Comparison of ENCODE assay signal across 1 cellular context in the genomic region with DNA sequence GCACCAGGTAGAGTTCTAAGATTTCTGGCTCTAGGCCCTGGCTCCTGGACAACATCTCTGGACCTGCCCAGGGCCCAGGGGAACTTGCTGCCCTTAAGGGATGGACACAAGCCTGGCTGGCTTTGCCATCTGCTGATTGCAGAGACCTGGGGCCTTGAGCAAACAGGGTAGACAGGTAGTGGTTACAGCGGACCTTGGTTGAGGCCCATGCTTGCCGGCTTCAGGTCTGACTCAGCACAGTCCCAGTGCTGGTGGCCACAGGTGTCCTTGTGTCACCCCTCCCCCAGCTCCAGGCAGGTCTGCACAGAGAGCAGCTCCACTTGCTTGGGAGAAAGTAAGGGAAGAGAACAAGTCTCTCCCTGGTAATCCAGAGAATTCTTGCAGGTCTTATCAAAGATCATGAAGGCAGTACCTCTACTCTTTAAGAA.
TF ChIP-seq lines count a peak whose summit lies in the region.

No MANE protein-coding gene starts in this region.

TF ChIP-seq in HepG2, 621 proteins besides CTCF, POLR2A, EP300 and RAD21 (continued from another document and continues in another):
- TF ChIP-seq BRF2 (CRISPR knock-in tag; IDR thresholded peaks at IDR 0.05) (no peak), DPF2 (CRISPR knock-in tag; IDR thresholded peaks at IDR 0.05; ENCODE audit: borderline replicate concordance, low read depth) (no peak), REXO4 (CRISPR knock-in tag; IDR thresholded peaks at IDR 0.05; ENCODE audit: borderline replicate concordance) (no peak), FOSL2 (CRISPR knock-in tag; IDR thresholded peaks at IDR 0.05) (peak; percentile 80), SRSF1 (optimal IDR thresholded peaks at IDR 0.05; ENCODE audit: low read depth, low read length) (no peak), SAFB2 (CRISPR knock-in tag; IDR thresholded peaks at IDR 0.05; ENCODE audit: borderline replicate concordance, low read depth) (no peak), ZNF770 (CRISPR knock-in tag; IDR thresholded peaks at IDR 0.05) (no peak), ZNF781 (CRISPR knock-in tag; IDR thresholded peaks at IDR 0.05; ENCODE audit: borderline replicate concordance, not compliant biosample characterization) (no peak), PCBP2 (optimal IDR thresholded peaks at IDR 0.05; ENCODE audit: low read depth, low read length, poor library complexity, severe bottlenecking) (no peak), SMARCC2 (IDR thresholded peaks at IDR 0.05) (no peak), ZNF792 (CRISPR knock-in tag; IDR thresholded peaks at IDR 0.05) (no peak), PRMT3 (CRISPR knock-in tag; IDR thresholded peaks at IDR 0.05; ENCODE audit: borderline replicate concordance, low read depth) (no peak), ZNF430 (CRISPR knock-in tag; IDR thresholded peaks at IDR 0.05) (no peak), KLF9 (CRISPR knock-in tag; IDR thresholded peaks at IDR 0.05; ENCODE audit: low read depth) (no peak), ZNF780A (CRISPR knock-in tag; IDR thresholded peaks at IDR 0.05) (no peak), SRSF9 (IDR thresholded peaks at IDR 0.05; ENCODE audit: borderline replicate concordance, insufficient read depth, low read depth, low read length, poor library complexity, severe bottlenecking) (no peak), FOXK2 (IDR thresholded peaks at IDR 0.05) (no peak), MYNN (CRISPR knock-in tag; IDR thresholded peaks at IDR 0.05; ENCODE audit: low read depth) (no peak), TSC22D2 (CRISPR knock-in tag; IDR thresholded peaks at IDR 0.05; ENCODE audit: borderline replicate concordance) (no peak), HDAC6 (IDR thresholded peaks at IDR 0.05; ENCODE audit: low read depth, low read length) (no peak), RXRA (CRISPR knock-in tag; IDR thresholded peaks at IDR 0.05) (0 out of 2 replicates have a peak, but pooled peaks have one; percentile 46), CREBL2 (CRISPR knock-in tag; IDR thresholded peaks at IDR 0.05; ENCODE audit: borderline replicate concordance) (no peak), ZFX (CRISPR knock-in tag; IDR thresholded peaks at IDR 0.05; ENCODE audit: low read depth) (peak; percentile 65), ZNF710 (CRISPR knock-in tag; IDR thresholded peaks at IDR 0.05; ENCODE audit: borderline replicate concordance) (no peak), ZNF382 (CRISPR knock-in tag; IDR thresholded peaks at IDR 0.05; ENCODE audit: borderline replicate concordance) (no peak), JUN (CRISPR knock-in tag; IDR thresholded peaks at IDR 0.05) (no peak), ATF2 (CRISPR knock-in tag; IDR thresholded peaks at IDR 0.05) (no peak), GABPA (IDR thresholded peaks at IDR 0.05; ENCODE audit: low read depth, low read length) (no peak), GABPA (CRISPR knock-in tag; IDR thresholded peaks at IDR 0.05; ENCODE audit: low read depth) (no peak)
- TF ChIP-seq, protein P1, sequence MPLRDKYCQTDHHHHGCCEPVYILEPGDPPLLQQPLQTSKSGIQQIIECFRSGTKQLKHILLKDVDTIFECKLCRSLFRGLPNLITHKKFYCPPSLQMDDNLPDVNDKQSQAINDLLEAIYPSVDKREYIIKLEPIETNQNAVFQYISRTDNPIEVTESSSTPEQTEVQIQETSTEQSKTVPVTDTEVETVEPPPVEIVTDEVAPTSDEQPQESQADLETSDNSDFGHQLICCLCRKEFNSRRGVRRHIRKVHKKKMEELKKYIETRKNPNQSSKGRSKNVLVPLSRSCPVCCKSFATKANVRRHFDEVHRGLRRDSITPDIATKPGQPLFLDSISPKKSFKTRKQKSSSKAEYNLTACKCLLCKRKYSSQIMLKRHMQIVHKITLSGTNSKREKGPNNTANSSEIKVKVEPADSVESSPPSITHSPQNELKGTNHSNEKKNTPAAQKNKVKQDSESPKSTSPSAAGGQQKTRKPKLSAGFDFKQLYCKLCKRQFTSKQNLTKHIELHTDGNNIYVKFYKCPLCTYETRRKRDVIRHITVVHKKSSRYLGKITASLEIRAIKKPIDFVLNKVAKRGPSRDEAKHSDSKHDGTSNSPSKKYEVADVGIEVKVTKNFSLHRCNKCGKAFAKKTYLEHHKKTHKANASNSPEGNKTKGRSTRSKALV (CRISPR knock-in tag; IDR thresholded peaks at IDR 0.05): no peak
- TF ChIP-seq, protein P2, sequence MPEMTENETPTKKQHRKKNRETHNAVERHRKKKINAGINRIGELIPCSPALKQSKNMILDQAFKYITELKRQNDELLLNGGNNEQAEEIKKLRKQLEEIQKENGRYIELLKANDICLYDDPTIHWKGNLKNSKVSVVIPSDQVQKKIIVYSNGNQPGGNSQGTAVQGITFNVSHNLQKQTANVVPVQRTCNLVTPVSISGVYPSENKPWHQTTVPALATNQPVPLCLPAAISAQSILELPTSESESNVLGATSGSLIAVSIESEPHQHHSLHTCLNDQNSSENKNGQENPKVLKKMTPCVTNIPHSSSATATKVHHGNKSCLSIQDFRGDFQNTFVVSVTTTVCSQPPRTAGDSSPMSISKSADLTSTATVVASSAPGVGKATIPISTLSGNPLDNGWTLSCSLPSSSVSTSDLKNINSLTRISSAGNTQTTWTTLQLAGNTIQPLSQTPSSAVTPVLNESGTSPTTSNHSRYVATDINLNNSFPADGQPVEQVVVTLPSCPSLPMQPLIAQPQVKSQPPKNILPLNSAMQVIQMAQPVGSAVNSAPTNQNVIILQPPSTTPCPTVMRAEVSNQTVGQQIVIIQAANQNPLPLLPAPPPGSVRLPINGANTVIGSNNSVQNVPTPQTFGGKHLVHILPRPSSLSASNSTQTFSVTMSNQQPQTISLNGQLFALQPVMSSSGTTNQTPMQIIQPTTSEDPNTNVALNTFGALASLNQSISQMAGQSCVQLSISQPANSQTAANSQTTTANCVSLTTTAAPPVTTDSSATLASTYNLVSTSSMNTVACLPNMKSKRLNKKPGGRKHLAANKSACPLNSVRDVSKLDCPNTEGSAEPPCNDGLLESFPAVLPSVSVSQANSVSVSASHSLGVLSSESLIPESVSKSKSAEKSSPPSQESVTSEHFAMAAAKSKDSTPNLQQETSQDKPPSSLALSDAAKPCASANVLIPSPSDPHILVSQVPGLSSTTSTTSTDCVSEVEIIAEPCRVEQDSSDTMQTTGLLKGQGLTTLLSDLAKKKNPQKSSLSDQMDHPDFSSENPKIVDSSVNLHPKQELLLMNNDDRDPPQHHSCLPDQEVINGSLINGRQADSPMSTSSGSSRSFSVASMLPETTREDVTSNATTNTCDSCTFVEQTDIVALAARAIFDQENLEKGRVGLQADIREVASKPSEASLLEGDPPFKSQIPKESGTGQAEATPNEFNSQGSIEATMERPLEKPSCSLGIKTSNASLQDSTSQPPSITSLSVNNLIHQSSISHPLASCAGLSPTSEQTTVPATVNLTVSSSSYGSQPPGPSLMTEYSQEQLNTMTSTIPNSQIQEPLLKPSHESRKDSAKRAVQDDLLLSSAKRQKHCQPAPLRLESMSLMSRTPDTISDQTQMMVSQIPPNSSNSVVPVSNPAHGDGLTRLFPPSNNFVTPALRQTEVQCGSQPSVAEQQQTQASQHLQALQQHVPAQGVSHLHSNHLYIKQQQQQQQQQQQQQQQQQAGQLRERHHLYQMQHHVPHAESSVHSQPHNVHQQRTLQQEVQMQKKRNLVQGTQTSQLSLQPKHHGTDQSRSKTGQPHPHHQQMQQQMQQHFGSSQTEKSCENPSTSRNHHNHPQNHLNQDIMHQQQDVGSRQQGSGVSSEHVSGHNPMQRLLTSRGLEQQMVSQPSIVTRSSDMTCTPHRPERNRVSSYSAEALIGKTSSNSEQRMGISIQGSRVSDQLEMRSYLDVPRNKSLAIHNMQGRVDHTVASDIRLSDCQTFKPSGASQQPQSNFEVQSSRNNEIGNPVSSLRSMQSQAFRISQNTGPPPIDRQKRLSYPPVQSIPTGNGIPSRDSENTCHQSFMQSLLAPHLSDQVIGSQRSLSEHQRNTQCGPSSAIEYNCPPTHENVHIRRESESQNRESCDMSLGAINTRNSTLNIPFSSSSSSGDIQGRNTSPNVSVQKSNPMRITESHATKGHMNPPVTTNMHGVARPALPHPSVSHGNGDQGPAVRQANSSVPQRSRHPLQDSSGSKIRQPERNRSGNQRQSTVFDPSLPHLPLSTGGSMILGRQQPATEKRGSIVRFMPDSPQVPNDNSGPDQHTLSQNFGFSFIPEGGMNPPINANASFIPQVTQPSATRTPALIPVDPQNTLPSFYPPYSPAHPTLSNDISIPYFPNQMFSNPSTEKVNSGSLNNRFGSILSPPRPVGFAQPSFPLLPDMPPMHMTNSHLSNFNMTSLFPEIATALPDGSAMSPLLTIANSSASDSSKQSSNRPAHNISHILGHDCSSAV (CRISPR knock-in tag; IDR thresholded peaks at IDR 0.05; ENCODE audit: borderline replicate concordance): no peak
- TF ChIP-seq, protein P3, sequence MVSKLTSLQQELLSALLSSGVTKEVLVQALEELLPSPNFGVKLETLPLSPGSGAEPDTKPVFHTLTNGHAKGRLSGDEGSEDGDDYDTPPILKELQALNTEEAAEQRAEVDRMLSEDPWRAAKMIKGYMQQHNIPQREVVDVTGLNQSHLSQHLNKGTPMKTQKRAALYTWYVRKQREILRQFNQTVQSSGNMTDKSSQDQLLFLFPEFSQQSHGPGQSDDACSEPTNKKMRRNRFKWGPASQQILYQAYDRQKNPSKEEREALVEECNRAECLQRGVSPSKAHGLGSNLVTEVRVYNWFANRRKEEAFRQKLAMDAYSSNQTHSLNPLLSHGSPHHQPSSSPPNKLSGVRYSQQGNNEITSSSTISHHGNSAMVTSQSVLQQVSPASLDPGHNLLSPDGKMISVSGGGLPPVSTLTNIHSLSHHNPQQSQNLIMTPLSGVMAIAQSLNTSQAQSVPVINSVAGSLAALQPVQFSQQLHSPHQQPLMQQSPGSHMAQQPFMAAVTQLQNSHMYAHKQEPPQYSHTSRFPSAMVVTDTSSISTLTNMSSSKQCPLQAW (CRISPR knock-in tag; IDR thresholded peaks at IDR 0.05): no peak
